In the genomic region with DNA sequence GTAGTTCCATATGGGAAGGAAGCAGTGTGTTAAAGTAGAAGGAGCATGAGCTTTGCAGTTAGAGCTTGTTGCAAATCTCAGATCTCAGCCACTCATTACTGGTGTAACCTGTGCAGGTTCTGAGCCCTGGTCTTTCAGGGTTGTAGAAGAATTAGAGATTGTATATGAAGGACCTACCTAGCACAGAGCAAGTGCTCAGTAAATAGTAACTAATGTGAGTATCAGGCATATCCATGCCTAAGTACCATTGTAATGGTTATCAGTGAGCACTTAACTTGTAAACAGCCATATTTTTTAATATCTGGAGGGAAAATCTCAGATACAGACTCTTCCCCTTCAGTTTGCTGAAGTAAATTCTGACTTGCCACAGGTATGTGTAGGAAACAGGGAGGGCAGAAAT, we compare ENCODE assay signal across 1 cellular context.
TF ChIP-seq lines count a peak whose summit lies in the region.

No MANE protein-coding gene starts in this region.

TF ChIP-seq in GM23338, 12 proteins besides CTCF, POLR2A, EP300 and RAD21 (continued from another document):
- TF ChIP-seq NANOG (IDR thresholded peaks at IDR 0.05; ENCODE audit: borderline replicate concordance) (no peak), ZNF331 (CRISPR knock-in tag; IDR thresholded peaks at IDR 0.05; ENCODE audit: low read depth) (no peak)
